In genomic region chr6:87706187-87706966, GRCh38 we compare ENCODE assay signal across 1 cellular context.
A peak's percentile ranks its signal among the peaks of the same experiment; 100 is the strongest.
TF ChIP-seq lines count a peak whose summit lies in the region.

No MANE protein-coding gene starts in this region.

TF ChIP-seq in A549, 52 proteins besides CTCF, POLR2A, EP300 and RAD21 (continued from another document):
- TF ChIP-seq, protein P1, sequence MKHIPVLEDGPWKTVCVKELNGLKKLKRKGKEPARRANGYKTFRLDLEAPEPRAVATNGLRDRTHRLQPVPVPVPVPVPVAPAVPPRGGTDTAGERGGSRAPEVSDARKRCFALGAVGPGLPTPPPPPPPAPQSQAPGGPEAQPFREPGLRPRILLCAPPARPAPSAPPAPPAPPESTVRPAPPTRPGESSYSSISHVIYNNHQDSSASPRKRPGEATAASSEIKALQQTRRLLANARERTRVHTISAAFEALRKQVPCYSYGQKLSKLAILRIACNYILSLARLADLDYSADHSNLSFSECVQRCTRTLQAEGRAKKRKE (CRISPR knock-in tag; IDR thresholded peaks at IDR 0.05; ENCODE audit: low read depth), result no peak
- TF ChIP-seq HMGXB4 (CRISPR knock-in tag; IDR thresholded peaks at IDR 0.05; ENCODE audit: borderline replicate concordance) (no peak), MAFK (IDR thresholded peaks at IDR 0.05; ENCODE audit: partially characterized antibody) (peak; percentile 88), CHD4 (IDR thresholded peaks at IDR 0.05; ENCODE audit: borderline replicate concordance) (no peak), JUNB (IDR thresholded peaks at IDR 0.05) (no peak), KDM1A (IDR thresholded peaks at IDR 0.05; ENCODE audit: low read depth) (no peak), ZFP36 (IDR thresholded peaks at IDR 0.05; ENCODE audit: borderline replicate concordance, partially characterized antibody) (no peak), CEBPB (IDR thresholded peaks at IDR 0.05) (no peak), EHMT2 (IDR thresholded peaks at IDR 0.05; ENCODE audit: low read depth) (no peak), CHD2 (IDR thresholded peaks at IDR 0.05; ENCODE audit: low read length, partially characterized antibody) (no peak), PBX3 (IDR thresholded peaks at IDR 0.05) (no peak), JUN (IDR thresholded peaks at IDR 0.05) (no peak), HOXB5 (CRISPR knock-in tag; IDR thresholded peaks at IDR 0.05) (no peak), NPAS2 (CRISPR knock-in tag; IDR thresholded peaks at IDR 0.05; ENCODE audit: borderline replicate concordance) (no peak), GATA3 (IDR thresholded peaks at IDR 0.05; ENCODE audit: borderline replicate concordance) (peak; percentile 47; the same call in 1 of the 2 replicates), HOXA7 (CRISPR knock-in tag; IDR thresholded peaks at IDR 0.05) (no peak)
- TF ChIP-seq, protein P2, sequence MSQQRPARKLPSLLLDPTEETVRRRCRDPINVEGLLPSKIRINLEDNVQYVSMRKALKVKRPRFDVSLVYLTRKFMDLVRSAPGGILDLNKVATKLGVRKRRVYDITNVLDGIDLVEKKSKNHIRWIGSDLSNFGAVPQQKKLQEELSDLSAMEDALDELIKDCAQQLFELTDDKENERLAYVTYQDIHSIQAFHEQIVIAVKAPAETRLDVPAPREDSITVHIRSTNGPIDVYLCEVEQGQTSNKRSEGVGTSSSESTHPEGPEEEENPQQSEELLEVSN (IDR thresholded peaks at IDR 0.05; ENCODE audit: borderline replicate concordance, low read depth), result no peak
- TF ChIP-seq, protein P3, sequence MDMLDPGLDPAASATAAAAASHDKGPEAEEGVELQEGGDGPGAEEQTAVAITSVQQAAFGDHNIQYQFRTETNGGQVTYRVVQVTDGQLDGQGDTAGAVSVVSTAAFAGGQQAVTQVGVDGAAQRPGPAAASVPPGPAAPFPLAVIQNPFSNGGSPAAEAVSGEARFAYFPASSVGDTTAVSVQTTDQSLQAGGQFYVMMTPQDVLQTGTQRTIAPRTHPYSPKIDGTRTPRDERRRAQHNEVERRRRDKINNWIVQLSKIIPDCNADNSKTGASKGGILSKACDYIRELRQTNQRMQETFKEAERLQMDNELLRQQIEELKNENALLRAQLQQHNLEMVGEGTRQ (IDR thresholded peaks at IDR 0.05), result no peak
- TF ChIP-seq, protein P4, sequence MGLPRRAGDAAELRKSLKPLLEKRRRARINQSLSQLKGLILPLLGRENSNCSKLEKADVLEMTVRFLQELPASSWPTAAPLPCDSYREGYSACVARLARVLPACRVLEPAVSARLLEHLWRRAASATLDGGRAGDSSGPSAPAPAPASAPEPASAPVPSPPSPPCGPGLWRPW (IDR thresholded peaks at IDR 0.05), result no peak
TF ChIP-seq in A549: peak in this region for 4.
